1 cellular context compared by ENCODE assay signal in genomic region chr3:7874116-7874515, GRCh38.
TF ChIP-seq lines count a peak whose summit lies in the region.

No MANE protein-coding gene starts in this region.

TF ChIP-seq in H1, 55 proteins besides CTCF, POLR2A, EP300 and RAD21 (continued from another document):
- TF ChIP-seq HDAC2 (IDR thresholded peaks at IDR 0.05; ENCODE audit: borderline replicate concordance in 1 of 2, low read depth in 2 of 2, low read length in 2 of 2) = no peak
- TF ChIP-seq JUN (IDR thresholded peaks at IDR 0.05; ENCODE audit: low read depth, low read length) = 0 out of 2 replicates have a peak, but pooled peaks have one; percentile 4
- TF ChIP-seq JUND (IDR thresholded peaks at IDR 0.05; ENCODE audit: low read length) = peak; percentile 70
